11 cellular contexts compared by ENCODE assay signal in the genomic region with DNA sequence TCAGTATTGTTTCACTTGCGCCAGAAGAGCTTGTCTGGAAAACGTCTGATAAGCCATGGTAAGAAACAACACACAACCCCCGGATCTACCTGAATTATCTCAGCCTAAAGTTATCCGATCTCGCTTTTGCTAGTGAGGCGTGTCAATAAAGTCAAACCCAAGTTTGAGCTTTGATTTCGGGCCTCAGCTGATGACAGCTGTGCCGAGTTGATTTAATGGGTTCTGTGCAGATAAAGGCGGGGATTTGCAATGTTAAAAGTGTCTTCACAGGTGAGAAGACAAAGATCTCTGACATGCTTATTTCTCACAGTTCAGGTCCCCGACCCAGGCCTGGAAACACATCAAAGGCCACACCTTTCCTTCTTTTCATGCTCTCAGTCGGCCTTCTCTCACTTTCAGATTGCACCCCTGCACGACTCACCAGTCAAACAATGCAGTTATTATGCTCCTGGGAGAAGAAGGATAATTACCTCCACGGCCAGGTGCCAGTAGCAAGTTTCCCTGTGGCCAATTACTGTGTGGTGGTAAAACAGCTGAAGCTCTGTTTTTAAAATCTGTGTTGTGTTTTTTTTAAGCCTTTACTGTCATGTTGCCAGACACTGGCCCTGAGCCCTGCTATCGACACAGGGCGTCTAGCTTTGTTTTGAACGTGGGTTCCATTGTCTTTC.
DNase-seq lines count a peak whose midpoint lies in the region; ATAC-seq and TF ChIP-seq lines count a peak whose summit lies in the region.
"Had no signal": no experiment of that assay in that cellular context is flagged by ENCODE, and none has a peak within 500 bp of the region (broad histone marks: within the 10 kb centered on the region; RNA-seq: fewer than 3 reads in every experiment).

No MANE protein-coding gene starts in this region.

- H3K4me3 ChIP-seq in Panc1 (ENCODE audit: low read depth in 2 of 2, low read length in 2 of 2), result peak overlapping the region in 1 of 2 experiments; percentile 19; a peak in 2 of 4 replicates
- H3K4me3 ChIP-seq in dorsolateral prefrontal cortex, result no peak overlapping the region
- H3K4me3 ChIP-seq: ascending aorta, SJSA1 had no signal

- no peaks in the 10 kb centered on the region for H3K36me3 ChIP-seq in Panc1 (ENCODE audit: control insufficient read depth, insufficient read depth, low read length)
- H3K36me3 ChIP-seq: ascending aorta, SJSA1 had no signal

- CTCF ChIA-PET in Panc1 (lab: Charles Lee), result no interaction called here

- ATAC-seq in Panc1, result peak; percentile 60; the same call in 1 of the 2 replicates
- ATAC-seq in GM21367 (IDR thresholded peaks at IDR 0.05; ENCODE audit: unreplicated experiment), result no peak
- no peak for ATAC-seq in HG02970 (IDR thresholded peaks at IDR 0.05; ENCODE audit: low FRiP score, unreplicated experiment)

- POLR2A ChIA-PET in Panc1 (lab: Charles Lee), result no interaction called here

- no TSS peak for BruUV-seq in Panc1 (replicated peaks; lab: Mats Ljungman, UMichigan)

- DNase-seq in DMS 273 (lab: John Stamatoyannopoulos, UW; ENCODE audit: unreplicated experiment) (peak; percentile 32), NCI-H1105 treated with DMSO at 0.1 percent for 48 hours (lab: John Stamatoyannopoulos, UW) (peak; percentile 99), Panc1 (ENCODE audit: low read depth, low spot score) (no peak), kidney tubule cell (ENCODE audit: low spot score) (peak; percentile 60), dorsolateral prefrontal cortex (no peak)
- no peak for DNase-seq in stimulated activated CD4-positive, alpha-beta T cell treated with anti-CD3 and anti-CD28 coated beads, Interleukin-4, amount 100 ng/mL, for 4 hours
- DNase-seq: activated CD8-positive, alpha-beta memory T cell treated with anti-CD3 and anti-CD28 coated beads for 24 hours had no signal

- H3K27me3 ChIP-seq in Panc1 (ENCODE audit: control insufficient read depth, insufficient read depth, low read length) (no peaks in the 10 kb centered on the region), dorsolateral prefrontal cortex (peaks cover 0 to 8% (median 0%) of the 10 kb centered on the region in 45 donors)
- H3K27me3 ChIP-seq: ascending aorta, SJSA1 had no signal

- no peaks in the 10 kb centered on the region for H3K9me3 ChIP-seq in Panc1 (ENCODE audit: control insufficient read depth, insufficient read depth, low read depth, low read length)
- H3K9me3 ChIP-seq: ascending aorta, SJSA1 had no signal

- no peak overlapping the region; the same call in 1 of the 2 replicates for H3K27ac ChIP-seq in Panc1 (ENCODE audit: low read length)
- no peak overlapping the region for H3K27ac ChIP-seq in dorsolateral prefrontal cortex
- H3K27ac ChIP-seq: ascending aorta, SJSA1 had no signal

- in situ Hi-C loops in Panc1 (cut with HindIII; ENCODE audit: low pct_unique_long_range_greater_than_20kb, low sequenced_read_pairs), result no loop called here

- intact Hi-C loops in Panc1 (cut with micrococcal nuclease; ENCODE audit: unreplicated experiment) (no loop called here), dorsolateral prefrontal cortex (cut with DNase I) (no loop called here)

- no peaks in the 10 kb centered on the region; the same call in 1 of the 2 replicates for H3K4me1 ChIP-seq in Panc1 (ENCODE audit: control insufficient read depth, insufficient read depth, low read length)
- H3K4me1 ChIP-seq: ascending aorta had no signal

- no peak for TF ChIP-seq CTCF in Panc1 (IDR thresholded peaks at IDR 0.05)
- TF ChIP-seq CTCF in dorsolateral prefrontal cortex (IDR thresholded peaks at IDR 0.05 in 54 of 56, conservative IDR thresholded peaks at IDR 0.05 in 2 of 56; ENCODE audit: low read depth in 1 of 56, partially characterized antibody in 56 of 56), result no peak

Comparison
In these comparisons a context has a peak if more than half of its experiments do, and no peak if none do; other contexts are left out.
1. DNase-seq: peak in DMS 273 (single experiment), NCI-H1105 treated with DMSO at 0.1 percent for 48 hours (single experiment) and kidney tubule cell (single experiment); none in Panc1 (single experiment), dorsolateral prefrontal cortex (0 of 10) and stimulated activated CD4-positive, alpha-beta T cell treated with anti-CD3 and anti-CD28 coated beads, Interleukin-4, amount 100 ng/mL, for 4 hours (0 of 2).